In genomic region chr5:171418316-171418981, GRCh38 we compare ENCODE assay signal across 9 cellular contexts. TPM values are rescaled to one million over a fixed set of nuclear protein-coding genes. Genes with fewer than 3 reads are reported as not detected.
A peak's percentile ranks its signal among the peaks of the same experiment; 100 is the strongest.
DNase-seq lines count a peak whose midpoint lies in the region; ATAC-seq and TF ChIP-seq lines count a peak whose summit lies in the region.
"Had no signal": no experiment of that assay in that cellular context is flagged by ENCODE, and none has a peak within 500 bp of the region (broad histone marks: within the 10 kb centered on the region; RNA-seq: fewer than 3 reads in every experiment).

No MANE protein-coding gene starts in this region.

- H3K36me3 ChIP-seq in HUES6 (ENCODE audit: control insufficient read depth, insufficient read depth, low read length): peaks cover 3% of the 10 kb centered on the region
- peaks cover 11% of the 10 kb centered on the region for H3K36me3 ChIP-seq in SJSA1
- H3K36me3 ChIP-seq in aorta (ENCODE audit: control insufficient read depth in 1 of 2, insufficient read depth in 2 of 2, low read length in 1 of 2): no peaks in the 10 kb centered on the region

- no peak overlapping the region for H3K27ac ChIP-seq in HUES6 (ENCODE audit: low read depth, low read length)
- H3K27ac ChIP-seq in SJSA1: no peak overlapping the region
- H3K27ac ChIP-seq in aorta (ENCODE audit: low read depth in 1 of 2, low read length in 2 of 2): no peak overlapping the region

- ATAC-seq in GM21423 (IDR thresholded peaks at IDR 0.05; ENCODE audit: unreplicated experiment) (peak; percentile 76), aorta (ENCODE audit: low FRiP score) (peak; percentile 93)
- ATAC-seq in activated naive CD8-positive, alpha-beta T cell treated with anti-CD3 and anti-CD28 coated beads, Interleukin-2, amount 50 U/mL, for 24 hours: peak; percentile 44

- no peaks in the 10 kb centered on the region for H3K9me3 Mint-ChIP-seq in activated naive CD8-positive, alpha-beta T cell treated with anti-CD3 and anti-CD28 coated beads, Interleukin-2, amount 50 U/mL, for 24 hours
- no peaks in the 10 kb centered on the region for H3K9me3 Mint-ChIP-seq in osteocyte (ENCODE audit: unreplicated experiment)

- peaks cover 2% of the 10 kb centered on the region for H3K36me3 Mint-ChIP-seq in activated naive CD8-positive, alpha-beta T cell treated with anti-CD3 and anti-CD28 coated beads, Interleukin-2, amount 50 U/mL, for 24 hours (ENCODE audit: low read depth)
- H3K36me3 Mint-ChIP-seq in osteocyte (ENCODE audit: unreplicated experiment): peaks cover 5% of the 10 kb centered on the region

- peak; percentile 99 for TF ChIP-seq CTCF in osteocyte (IDR thresholded peaks at IDR 0.05)

- no peaks in the 10 kb centered on the region for H3K9me3 ChIP-seq in HUES6 (ENCODE audit: control insufficient read depth, insufficient read depth, low read depth, low read length)
- H3K9me3 ChIP-seq in SJSA1 (replicated peaks): peaks cover 5% of the 10 kb centered on the region; the same call in 1 of the 2 replicates
- no peaks in the 10 kb centered on the region for H3K9me3 ChIP-seq in aorta (ENCODE audit: control insufficient read depth, low read length)

- H3K4me3 Mint-ChIP-seq in activated naive CD8-positive, alpha-beta T cell treated with anti-CD3 and anti-CD28 coated beads, Interleukin-2, amount 50 U/mL, for 24 hours: peak overlapping the region; percentile 58
- peak overlapping the region; percentile 77 for H3K4me3 Mint-ChIP-seq in osteocyte (ENCODE audit: unreplicated experiment)

- peaks cover 18% of the 10 kb centered on the region for H3K27me3 Mint-ChIP-seq in activated naive CD8-positive, alpha-beta T cell treated with anti-CD3 and anti-CD28 coated beads, Interleukin-2, amount 50 U/mL, for 24 hours
- peaks cover 3% of the 10 kb centered on the region for H3K27me3 Mint-ChIP-seq in osteocyte (ENCODE audit: unreplicated experiment)

- H3K4me3 ChIP-seq in HUES6 (ENCODE audit: low read depth, low read length): peak overlapping the region; percentile 79
- H3K4me3 ChIP-seq in SJSA1: peak overlapping the region; percentile 46
- H3K4me3 ChIP-seq in aorta (ENCODE audit: low read length in 2 of 2): no peak overlapping the region

- DNase-seq in DMS114 treated with DMSO at 0.1 percent for 48 hours (lab: John Stamatoyannopoulos, UW; ENCODE audit: unreplicated experiment) (peak; percentile 79), SJSA1 (ENCODE audit: low read depth in 1 of 2, low spot score in 2 of 2) (peak; percentile 89 to 91), cardiac septum (ENCODE audit: low spot score) (peak; percentile 88), osteocyte (ENCODE audit: extremely low spot score, unreplicated experiment) (peak; percentile 95), aorta (peak; percentile 87 to 94)
- DNase-seq in activated naive CD8-positive, alpha-beta T cell treated with anti-CD3 and anti-CD28 coated beads, Interleukin-2, amount 50 U/mL, for 24 hours: peak; percentile 72

- intact Hi-C loops in cardiac septum (cut with DNase I): loop anchor here (2.0 to 5.0 kb wide), 4 partner anchors 210 to 488 kb away; no protein-coding TSS in a partner anchor
- intact Hi-C loops in aorta (cut with DNase I): loop anchor here (2.0 to 10.0 kb wide), 7 partner anchors 69 to 766 kb away; partner anchors contain the start of gene STK10 (in 1 of the 2)

- WGBS in aorta, 2 donors: 11 to 13% methylated on average over 25 to 26 of the region's 26 CpGs

- H3K27me3 ChIP-seq in HUES6 (ENCODE audit: control insufficient read depth, insufficient read depth, low read length) (peaks cover 39% of the 10 kb centered on the region), SJSA1 (replicated peaks) (peaks cover 16% of the 10 kb centered on the region), aorta (ENCODE audit: control insufficient read depth in 1 of 2, insufficient read depth in 2 of 2, low read length in 1 of 2) (no peaks in the 10 kb centered on the region)

- no peak overlapping the region for H3K27ac Mint-ChIP-seq in activated naive CD8-positive, alpha-beta T cell treated with anti-CD3 and anti-CD28 coated beads, Interleukin-2, amount 50 U/mL, for 24 hours
- H3K27ac Mint-ChIP-seq in osteocyte (ENCODE audit: unreplicated experiment): peak overlapping the region; percentile 72

- H3K9ac ChIP-seq in HUES6 (ENCODE audit: low read length): peak overlapping the region; percentile 72

- peaks cover 12% of the 10 kb centered on the region for H3K4me1 Mint-ChIP-seq in activated naive CD8-positive, alpha-beta T cell treated with anti-CD3 and anti-CD28 coated beads, Interleukin-2, amount 50 U/mL, for 24 hours
- peaks cover 23% of the 10 kb centered on the region for H3K4me1 Mint-ChIP-seq in osteocyte (ENCODE audit: unreplicated experiment)

- H3K4me1 ChIP-seq in HUES6 (ENCODE audit: control insufficient read depth, insufficient read depth, low read length) (peaks cover 28% of the 10 kb centered on the region), SJSA1 (replicated peaks) (peaks cover 27% of the 10 kb centered on the region), aorta (ENCODE audit: control insufficient read depth in 1 of 2, insufficient read depth in 2 of 2, low read length in 2 of 2) (no peaks in the 10 kb centered on the region)

RNA-seq across cellular contexts. Expression of gene FGF18, which starts 1.0 kb away (rescaled TPM):
- total RNA-seq in SJSA1 (2014; rRNA removed; shearing (Covaris generic)): 0.21 TPM in 1 of 2 replicates, not detected in the other
- 22.4 TPM for total RNA-seq in cardiac septum
- 5.9 and 6.0 TPM in 2 replicates for total RNA-seq in osteocyte
- 10 to 100 TPM in 1 of 2 donors, 1 to 10 TPM in 1; 2.9 to 15.2 TPM for total RNA-seq in aorta
- 1 to 10 TPM in 1 of 2 donors, not detected in 1; 2.1 TPM for polyA plus RNA-seq in aorta
- total RNA-seq: glomerular endothelial cell had no signal

RNA-seq across cellular contexts. Expression of gene NPM1, which starts 30.8 kb away (rescaled TPM):
- total RNA-seq in SJSA1 (2014; rRNA removed; shearing (Covaris generic)): 2,195 and 3,207 TPM in 2 replicates
- total RNA-seq in cardiac septum (412 TPM), osteocyte (1,157 and 1,175 TPM in 2 replicates), aorta (100 to 1,000 TPM; 496 to 519 TPM)
- polyA plus RNA-seq in aorta: 1,000 to 10,000 TPM; 1,947 to 4,113 TPM

Comparison
In these comparisons a context has a peak if more than half of its experiments do, and no peak if none do; other contexts are left out.
1. H3K4me3 ChIP-seq: peak in HUES6 (single experiment) and SJSA1 (single experiment); none in aorta (0 of 2).
2. Peak in every context shown above with its lines, with median percentiles within 50 percentile points of each other: DNase-seq and ATAC-seq.